ENCODE assay signal across 7 cellular contexts in genomic region chr10:11208908-11209809, GRCh38.
A peak's percentile ranks its signal among the peaks of the same experiment; 100 is the strongest.
DNase-seq lines count a peak whose midpoint lies in the region; ATAC-seq and FAIRE-seq lines count a peak whose summit lies in the region.

No MANE protein-coding gene starts in this region.

- peaks cover 87% of the 10 kb centered on the region for H3K4me1 Mint-ChIP-seq in T-helper 1 cell treated with Interleukin-12 subunit alpha and Interleukin-12 subunit beta and Interleukin-4 antibody, amounts not matched to agents 30 μg/mL and 1 μg/mL, for 36 hours (ENCODE audit: low read depth)

- no peaks in the 10 kb centered on the region for H3K9me3 Mint-ChIP-seq in T-helper 1 cell treated with Interleukin-12 subunit alpha and Interleukin-12 subunit beta and Interleukin-4 antibody, amounts not matched to agents 30 μg/mL and 1 μg/mL, for 36 hours

- no peak for FAIRE-seq in small intestine (lab: Jason Lieb, UNC)

- no peaks in the 10 kb centered on the region for H3K27me3 Mint-ChIP-seq in T-helper 1 cell treated with Interleukin-12 subunit alpha and Interleukin-12 subunit beta and Interleukin-4 antibody, amounts not matched to agents 30 μg/mL and 1 μg/mL, for 36 hours (ENCODE audit: low read depth)

- no peak overlapping the region for H3K27ac ChIP-seq in small intestine (ENCODE audit: low read depth in 1 of 2, low read length in 1 of 2)

- H3K4me3 Mint-ChIP-seq in T-helper 1 cell treated with Interleukin-12 subunit alpha and Interleukin-12 subunit beta and Interleukin-4 antibody, amounts not matched to agents 30 μg/mL and 1 μg/mL, for 36 hours = peak overlapping the region; percentile 63

- H3K27ac Mint-ChIP-seq in T-helper 1 cell treated with Interleukin-12 subunit alpha and Interleukin-12 subunit beta and Interleukin-4 antibody, amounts not matched to agents 30 μg/mL and 1 μg/mL, for 36 hours = peak overlapping the region; percentile 76

- 72 to 88% (median 73%) methylated on average over 13 of the region's 13 CpGs for WGBS in small intestine, 3 donors

- H3K4me1 ChIP-seq in small intestine (ENCODE audit: control insufficient read depth in 2 of 2, insufficient read depth in 1 of 2, low read depth in 1 of 2, low read length in 1 of 2) = peaks cover 0 to 4% of the 10 kb centered on the region in 2 donors

- H3K27me3 ChIP-seq in small intestine (ENCODE audit: control insufficient read depth in 2 of 2, insufficient read depth in 2 of 2, low read length in 2 of 2) = no peaks in the 10 kb centered on the region

- H3K36me3 Mint-ChIP-seq in T-helper 1 cell treated with Interleukin-12 subunit alpha and Interleukin-12 subunit beta and Interleukin-4 antibody, amounts not matched to agents 30 μg/mL and 1 μg/mL, for 36 hours (ENCODE audit: low read depth) = peaks cover 57% of the 10 kb centered on the region

- no peaks in the 10 kb centered on the region for H3K9me3 ChIP-seq in small intestine (ENCODE audit: control insufficient read depth, low read depth)

- H3K4me3 ChIP-seq in small intestine (ENCODE audit: low read depth in 1 of 2, low read length in 2 of 2) = no peak overlapping the region

- intact Hi-C loops in sciatic nerve (cut with DNase I) = no loop called here

- ATAC-seq in GM19025 (IDR thresholded peaks at IDR 0.05; ENCODE audit: low read depth, unreplicated experiment) (peak; percentile 61), HG02610 (IDR thresholded peaks at IDR 0.05; ENCODE audit: unreplicated experiment) (peak; percentile 56), sciatic nerve (peak; percentile 27), HG03097 (IDR thresholded peaks at IDR 0.05; ENCODE audit: low FRiP score, unreplicated experiment) (no peak)

- H3K36me3 ChIP-seq in small intestine (ENCODE audit: control insufficient read depth in 2 of 2, insufficient read depth in 2 of 2, low read length in 2 of 2) = no peaks in the 10 kb centered on the region

- DNase-seq in sciatic nerve (ENCODE audit: low spot score) (no peak), NCI-H2196 (lab: John Stamatoyannopoulos, UW; ENCODE audit: unreplicated experiment) (no peak), small intestine (no peak)
